Comparison of ENCODE assay signal across 21 cellular contexts in the genomic region with DNA sequence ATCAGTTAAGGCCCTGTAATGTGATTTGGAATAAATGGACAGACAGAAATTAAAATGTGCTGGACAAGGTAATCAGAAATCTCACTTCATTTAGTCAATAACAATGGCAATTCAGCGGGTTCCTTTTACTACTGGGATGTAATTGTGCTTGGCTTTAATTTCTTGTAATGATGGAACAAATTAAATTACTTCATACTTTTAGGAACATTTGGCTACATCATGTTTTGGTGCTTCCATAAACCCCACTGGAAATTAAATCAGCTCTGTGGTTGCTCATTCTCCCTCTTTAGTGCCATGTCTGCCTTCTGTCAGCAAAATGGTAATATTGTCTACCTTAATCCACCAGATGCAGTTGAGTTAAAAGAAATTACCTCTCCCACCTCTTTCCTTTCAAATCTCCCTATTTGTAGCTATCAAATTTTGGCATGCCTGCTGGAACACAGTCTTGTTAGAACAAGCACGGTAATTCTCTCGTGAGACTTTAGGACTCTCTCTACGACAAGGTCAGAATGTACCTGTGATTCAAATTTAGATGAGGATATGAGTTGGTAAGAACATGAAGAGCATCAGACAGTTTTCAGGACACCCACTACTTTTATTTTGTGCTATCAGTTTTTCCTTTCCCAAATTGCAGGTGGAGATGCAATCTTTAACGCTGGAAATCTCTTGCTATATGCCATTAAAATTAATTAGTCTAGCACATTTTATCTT.
"Had no signal": no experiment of that assay in that cellular context is flagged by ENCODE, and none has a peak within 500 bp of the region (broad histone marks: within the 10 kb centered on the region; RNA-seq: fewer than 3 reads in every experiment).

No MANE protein-coding gene starts in this region.

- H3K27ac Mint-ChIP-seq: mesothelial cell of epicardium; natural killer cell; progenitor cell of endocrine pancreas; stimulated activated effector memory CD8-positive, alpha-beta T cell treated with anti-CD3 and anti-CD28 coated beads, Interleukin-12 subunit alpha, Interleukin-12 subunit beta, amount 100 ng/mL, for 72 hours; stimulated activated naive CD8-positive, alpha-beta T cell treated with anti-CD3 and anti-CD28 coated beads, Interleukin-15, Interleukin-2, amounts not matched to agents 100 ng/mL and 50 ng/mL, for 24 hours had no signal

- DNase-seq: islet precursor cell; left ventricle myocardium inferior; mesendoderm; naive B cell; natural killer cell; ovary; right cardiac atrium; stimulated activated CD4-positive, alpha-beta T cell treated with anti-CD3 and anti-CD28 coated beads, Interleukin-12 subunit alpha, Interleukin-12 subunit beta, amount 100 ng/mL, for 4 hours; stimulated activated CD4-positive, alpha-beta T cell treated with anti-CD3 and anti-CD28 coated beads, Interleukin-4, amount 100 ng/mL, for 24 hours; stimulated activated naive CD4-positive, alpha-beta T cell; tibial artery; trophoblast cell; upper lobe of right lung had no signal

- H3K27ac ChIP-seq: left ventricle myocardium inferior, ovary, skin epidermis, suprapubic skin, thoracic aorta, tibial artery, upper lobe of right lung had no signal

- H3K27me3 ChIP-seq: ovary, suprapubic skin, tibial artery, upper lobe of right lung had no signal

- H3K9me3 Mint-ChIP-seq: mesothelial cell of epicardium; natural killer cell; stimulated activated effector memory CD8-positive, alpha-beta T cell treated with anti-CD3 and anti-CD28 coated beads, Interleukin-12 subunit alpha, Interleukin-12 subunit beta, amount 100 ng/mL, for 72 hours; stimulated activated naive CD8-positive, alpha-beta T cell treated with anti-CD3 and anti-CD28 coated beads, Interleukin-15, Interleukin-2, amounts not matched to agents 100 ng/mL and 50 ng/mL, for 24 hours had no signal

- ATAC-seq: natural killer cell; right cardiac atrium; sciatic nerve; stimulated activated effector memory CD8-positive, alpha-beta T cell treated with anti-CD3 and anti-CD28 coated beads, Interleukin-12 subunit alpha, Interleukin-12 subunit beta, amount 100 ng/mL, for 72 hours; upper lobe of right lung had no signal

- H3K4me3 Mint-ChIP-seq: mesothelial cell of epicardium; naive B cell; natural killer cell; stimulated activated effector memory CD8-positive, alpha-beta T cell treated with anti-CD3 and anti-CD28 coated beads, Interleukin-12 subunit alpha, Interleukin-12 subunit beta, amount 100 ng/mL, for 72 hours; stimulated activated naive CD8-positive, alpha-beta T cell treated with anti-CD3 and anti-CD28 coated beads, Interleukin-15, Interleukin-2, amounts not matched to agents 100 ng/mL and 50 ng/mL, for 24 hours had no signal

- H3K4me1 Mint-ChIP-seq: naive B cell; stimulated activated effector memory CD8-positive, alpha-beta T cell treated with anti-CD3 and anti-CD28 coated beads, Interleukin-12 subunit alpha, Interleukin-12 subunit beta, amount 100 ng/mL, for 72 hours had no signal

- H3K36me3 Mint-ChIP-seq: naive B cell; natural killer cell; stimulated activated effector memory CD8-positive, alpha-beta T cell treated with anti-CD3 and anti-CD28 coated beads, Interleukin-12 subunit alpha, Interleukin-12 subunit beta, amount 100 ng/mL, for 72 hours had no signal

- H3K27me3 Mint-ChIP-seq: progenitor cell of endocrine pancreas; stimulated activated naive CD8-positive, alpha-beta T cell treated with anti-CD3 and anti-CD28 coated beads, Interleukin-15, Interleukin-2, amounts not matched to agents 100 ng/mL and 50 ng/mL, for 24 hours had no signal

- H3K4me1 ChIP-seq: upper lobe of right lung had no signal
